12 cellular contexts compared by ENCODE assay signal in the genomic region with DNA sequence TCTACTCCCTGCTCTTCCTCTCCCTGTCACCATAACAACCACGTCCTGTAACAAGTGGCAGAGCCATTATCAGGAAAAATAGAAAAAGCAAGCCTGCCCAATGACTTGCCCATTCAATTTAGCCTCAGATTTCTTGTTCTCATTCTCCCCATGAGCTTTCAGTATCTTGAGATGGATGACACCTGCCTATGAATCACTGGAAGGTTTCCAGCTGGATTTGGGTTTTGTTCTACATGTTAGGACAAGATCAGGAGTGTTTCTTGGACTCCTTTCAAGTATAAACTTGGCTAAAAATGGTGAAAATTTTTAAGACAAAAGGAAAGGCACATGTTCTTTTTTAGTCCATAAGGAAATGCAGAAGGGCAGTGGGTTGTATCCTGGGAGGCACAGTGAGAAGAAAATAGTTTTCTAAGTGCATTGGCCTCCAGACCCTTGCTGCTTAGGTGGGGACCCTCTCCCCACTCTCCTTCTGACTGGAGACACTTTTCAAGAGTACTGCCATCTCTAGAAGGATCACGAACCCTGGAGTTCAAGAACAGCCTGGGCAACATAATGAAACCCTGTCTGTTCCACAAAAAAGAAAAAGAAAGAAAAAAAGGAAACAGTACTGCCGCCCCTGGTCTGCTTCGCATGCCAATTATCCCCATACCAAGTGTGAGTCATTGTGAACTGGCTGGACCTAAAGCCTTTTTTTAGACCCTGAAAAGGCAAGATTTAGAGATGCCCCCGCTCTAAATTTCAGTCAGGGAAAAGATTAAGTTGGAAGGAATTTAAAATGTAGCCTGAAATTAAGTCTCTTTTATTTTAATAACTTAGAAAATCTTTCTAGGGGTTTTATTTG. TPM values are rescaled to one million over a fixed set of nuclear protein-coding genes. Genes with fewer than 3 reads are reported as not detected.
DNase-seq lines count a peak whose midpoint lies in the region; ATAC-seq, FAIRE-seq and TF ChIP-seq lines count a peak whose summit lies in the region.
"Had no signal": no experiment of that assay in that cellular context is flagged by ENCODE, and none has a peak within 500 bp of the region (broad histone marks: within the 10 kb centered on the region; RNA-seq: fewer than 3 reads in every experiment).

No MANE protein-coding gene starts in this region.

- H3K27ac ChIP-seq in sigmoid colon, result no peak overlapping the region

- intact Hi-C loops in sigmoid colon (cut with DNase I), result no loop called here

- no peak for FAIRE-seq in GM12892 (lab: Jason Lieb, UNC)
- FAIRE-seq: G401.6 had no signal

- H3K4me1 ChIP-seq in sigmoid colon, result peaks cover 0 to 5% (median 0%) of the 10 kb centered on the region in 4 donors

- peaks cover 0 to 3% (median 0%) of the 10 kb centered on the region in 4 donors for H3K9me3 ChIP-seq in sigmoid colon

- H3K27me3 ChIP-seq in sigmoid colon, result no peaks in the 10 kb centered on the region

- ATAC-seq in GM19351 (IDR thresholded peaks at IDR 0.05; ENCODE audit: unreplicated experiment) (peak; percentile 61), HG03378 (IDR thresholded peaks at IDR 0.05; ENCODE audit: unreplicated experiment) (no peak)

- WGBS in sigmoid colon, 2 donors, result 62 to 80% methylated on average over 5 of the region's 5 CpGs

- no peak for TF ChIP-seq EP300 in sigmoid colon (IDR thresholded peaks at IDR 0.05)

- peak; percentile 74 for DNase-seq in NCI-H226
- DNase-seq in choroid plexus epithelial cell (ENCODE audit: low read depth), result peak; percentile 94
- DNase-seq in non-pigmented ciliary epithelial cell (ENCODE audit: low read depth), result peak; percentile 61
- DNase-seq in sigmoid colon, result no peak
- DNase-seq in GM12892 (ENCODE audit: insufficient read length), result no peak
- no peak for DNase-seq in NCI-H2081 treated with DMSO at 0.1 percent for 48 hours (lab: John Stamatoyannopoulos, UW)
- DNase-seq: activated CD4-positive, alpha-beta T cell treated with anti-CD3 and anti-CD28 coated beads, Interleukin-2, amount 50 U/mL, for 4 hours; cerebellar nuclear complex had no signal

- H3K4me3 ChIP-seq in choroid plexus epithelial cell (ENCODE audit: low read depth, low read length), result no peak overlapping the region
- no peak overlapping the region for H3K4me3 ChIP-seq in sigmoid colon

- TF ChIP-seq POLR2A in sigmoid colon (IDR thresholded peaks at IDR 0.05) (no peak), GM12892 (IDR thresholded peaks at IDR 0.05; ENCODE audit: low read depth, low read length) (no peak)

- TF ChIP-seq CTCF in choroid plexus epithelial cell (conservative IDR thresholded peaks at IDR 0.05; ENCODE audit: low read depth, low read length) (no peak), sigmoid colon (IDR thresholded peaks at IDR 0.05) (no peak)

- no peaks in the 10 kb centered on the region for H3K36me3 ChIP-seq in sigmoid colon

RNA-seq across cellular contexts. Expression of a gene that starts 51.0 kb away (rescaled TPM):
- total RNA-seq in sigmoid colon, result not detected
- not detected for polyA plus RNA-seq in sigmoid colon
- polyA plus RNA-seq in GM12892 (2012; ENCODE audit: missing spikeins), result not detected
- total RNA-seq: HT-29 had no signal

Comparison
In these comparisons a context has a peak if more than half of its experiments do, and no peak if none do; other contexts are left out.
1. DNase-seq: peak in NCI-H226 (single experiment), choroid plexus epithelial cell (single experiment) and non-pigmented ciliary epithelial cell (single experiment); none in sigmoid colon (single experiment), GM12892 (single experiment) and NCI-H2081 treated with DMSO at 0.1 percent for 48 hours (single experiment).